34 cellular contexts compared by ENCODE assay signal in genomic region chr9:27272103-27272502, GRCh38. TPM values are rescaled to one million over a fixed set of nuclear protein-coding genes. Genes with fewer than 3 reads are reported as not detected.
"Had no signal": no experiment of that assay in that cellular context is flagged by ENCODE, and none has a peak within 500 bp of the region (broad histone marks: within the 10 kb centered on the region; RNA-seq: fewer than 3 reads in every experiment).

No MANE protein-coding gene starts in this region.

- H3K4me3 ChIP-seq: adrenal gland, body of pancreas, breast epithelium had no signal

- H3K36me3 ChIP-seq: adrenal gland, breast epithelium had no signal

- H3K27ac Mint-ChIP-seq: activated B cell treated with CpG ODN at 0.5 μM for 24 hours; activated CD4-positive, alpha-beta memory T cell treated with anti-CD3 and anti-CD28 coated beads for 36 hours; activated naive CD4-positive, alpha-beta T cell treated with anti-CD3 and anti-CD28 coated beads for 36 hours; activated naive CD4-positive, alpha-beta T cell treated with anti-CD3 and anti-CD28 coated beads, Interleukin-2, amount 50 U/mL, for 72 hours; activated T-helper 1 cell treated with anti-CD3 and anti-CD28 coated beads, Interleukin-12 subunit alpha, Interleukin-12 subunit beta, Interleukin-2, Interleukin-4 antibody, amounts not matched to agents 30 ng/mL and 10 ng/mL and 1 ng/mL, durations not matched to agents 14 hours and 24 hours and 36 hours had no signal

- H3K27me3 ChIP-seq: adrenal gland, body of pancreas, breast epithelium had no signal

- FAIRE-seq: astrocyte, RCC 7860 had no signal

- H3K9me3 Mint-ChIP-seq: activated B cell treated with CpG ODN at 0.5 μM for 24 hours; activated CD4-positive, alpha-beta memory T cell treated with anti-CD3 and anti-CD28 coated beads for 36 hours; activated naive CD4-positive, alpha-beta T cell treated with anti-CD3 and anti-CD28 coated beads for 36 hours; activated naive CD4-positive, alpha-beta T cell treated with anti-CD3 and anti-CD28 coated beads, Interleukin-2, amount 50 U/mL, for 72 hours; activated T-cell treated with anti-CD3 and anti-CD28 coated beads, Interleukin-2, amount 50 U/mL, for 4 hours; activated T-helper 1 cell treated with anti-CD3 and anti-CD28 coated beads, Interleukin-12 subunit alpha, Interleukin-12 subunit beta, Interleukin-2, Interleukin-4 antibody, amounts not matched to agents 30 ng/mL and 10 ng/mL and 1 ng/mL, durations not matched to agents 14 hours and 24 hours and 36 hours had no signal

- H3K4me1 ChIP-seq: adrenal gland, body of pancreas, breast epithelium had no signal

- H3K27ac ChIP-seq: adrenal gland, body of pancreas, breast epithelium, RWPE1, VCaP had no signal

- ATAC-seq: activated naive CD4-positive, alpha-beta T cell treated with anti-CD3 and anti-CD28 coated beads, Interleukin-2, amount 50 U/mL, for 72 hours; activated T-cell treated with anti-CD3 and anti-CD28 coated beads, Interleukin-2, amount 50 U/mL, for 4 hours; body of pancreas; PC-3; Right ventricle myocardium inferior had no signal

- H3K4me3 Mint-ChIP-seq: activated B cell treated with CpG ODN at 0.5 μM for 24 hours; activated CD4-positive, alpha-beta memory T cell treated with anti-CD3 and anti-CD28 coated beads for 36 hours; activated naive CD4-positive, alpha-beta T cell treated with anti-CD3 and anti-CD28 coated beads for 36 hours; activated T-cell treated with anti-CD3 and anti-CD28 coated beads, Interleukin-2, amount 50 U/mL, for 4 hours; activated T-helper 1 cell treated with anti-CD3 and anti-CD28 coated beads, Interleukin-12 subunit alpha, Interleukin-12 subunit beta, Interleukin-2, Interleukin-4 antibody, amounts not matched to agents 30 ng/mL and 10 ng/mL and 1 ng/mL, durations not matched to agents 14 hours and 24 hours and 36 hours had no signal

- H3K9me3 ChIP-seq: adrenal gland, body of pancreas, breast epithelium had no signal

- H3K27me3 Mint-ChIP-seq: activated B cell treated with CpG ODN at 0.5 μM for 24 hours; activated CD4-positive, alpha-beta memory T cell treated with anti-CD3 and anti-CD28 coated beads for 36 hours had no signal

- H3K36me3 Mint-ChIP-seq: activated CD4-positive, alpha-beta memory T cell treated with anti-CD3 and anti-CD28 coated beads for 36 hours; activated naive CD4-positive, alpha-beta T cell treated with anti-CD3 and anti-CD28 coated beads, Interleukin-2, amount 50 U/mL, for 72 hours had no signal

- DNase-seq: activated B cell treated with CpG ODN at 0.5 μM for 24 hours; activated CD4-positive, alpha-beta memory T cell treated with anti-CD3 and anti-CD28 coated beads for 36 hours; activated CD4-positive, alpha-beta T cell treated with anti-CD3 and anti-CD28 coated beads for 4 hours; activated CD4-positive, alpha-beta T cell treated with anti-CD3 and anti-CD28 coated beads, Interleukin-2, amount 50 U/mL, for 1 hour; activated CD4-positive, CD25-positive, alpha-beta regulatory T cell treated with anti-CD3 and anti-CD28 coated beads, Interleukin-2, amount 50 U/mL, for 72 hours; activated CD8-positive, alpha-beta memory T cell treated with anti-CD3 and anti-CD28 coated beads, Interleukin-2, amount 50 U/mL, for 4 hours; activated gamma-delta T cell treated with Interleukin-2 at 50 U/mL for 16 hours; activated naive CD4-positive, alpha-beta T cell treated with anti-CD3 and anti-CD28 coated beads for 36 hours; activated T-cell treated with anti-CD3 and anti-CD28 coated beads for 4 hours; activated T-cell treated with anti-CD3 and anti-CD28 coated beads, Interleukin-2, amount 50 U/mL, for 4 hours; adrenal gland; body of pancreas; NCI-H1105; NCI-H1417 treated with DMSO at 0.1 percent for 48 hours; NCI-H2029; NCI-H345; NCI-H524 treated with DMSO at 0.1 percent for 48 hours; PC-3; SW 1271; T-helper 1 cell; T-helper 2 cell; T-helper 9 cell had no signal

RNA-seq across cellular contexts. Expression of gene EQTN, which starts 24.8 kb away (rescaled TPM):
- total RNA-seq: activated B cell treated with CpG ODN at 0.5 μM for 24 hours; activated CD4-positive, alpha-beta memory T cell treated with anti-CD3 and anti-CD28 coated beads for 36 hours; activated naive CD4-positive, alpha-beta T cell treated with anti-CD3 and anti-CD28 coated beads for 36 hours; activated naive CD4-positive, alpha-beta T cell treated with anti-CD3 and anti-CD28 coated beads, Interleukin-2, amount 50 U/mL, for 72 hours; activated T-cell treated with anti-CD3 and anti-CD28 coated beads, Interleukin-2, amount 50 U/mL, for 4 hours; activated T-helper 1 cell treated with anti-CD3 and anti-CD28 coated beads, Interleukin-12 subunit alpha, Interleukin-12 subunit beta, Interleukin-2, Interleukin-4 antibody, amounts not matched to agents 30 ng/mL and 10 ng/mL and 1 ng/mL, durations not matched to agents 14 hours and 24 hours and 36 hours; adrenal gland; astrocyte; body of pancreas; cardiac septum; LHCN-M2; M059J; NCI-H460; PC-3; Right ventricle myocardium inferior had no signal
